Comparison of ENCODE assay signal across 8 cellular contexts in the genomic region with DNA sequence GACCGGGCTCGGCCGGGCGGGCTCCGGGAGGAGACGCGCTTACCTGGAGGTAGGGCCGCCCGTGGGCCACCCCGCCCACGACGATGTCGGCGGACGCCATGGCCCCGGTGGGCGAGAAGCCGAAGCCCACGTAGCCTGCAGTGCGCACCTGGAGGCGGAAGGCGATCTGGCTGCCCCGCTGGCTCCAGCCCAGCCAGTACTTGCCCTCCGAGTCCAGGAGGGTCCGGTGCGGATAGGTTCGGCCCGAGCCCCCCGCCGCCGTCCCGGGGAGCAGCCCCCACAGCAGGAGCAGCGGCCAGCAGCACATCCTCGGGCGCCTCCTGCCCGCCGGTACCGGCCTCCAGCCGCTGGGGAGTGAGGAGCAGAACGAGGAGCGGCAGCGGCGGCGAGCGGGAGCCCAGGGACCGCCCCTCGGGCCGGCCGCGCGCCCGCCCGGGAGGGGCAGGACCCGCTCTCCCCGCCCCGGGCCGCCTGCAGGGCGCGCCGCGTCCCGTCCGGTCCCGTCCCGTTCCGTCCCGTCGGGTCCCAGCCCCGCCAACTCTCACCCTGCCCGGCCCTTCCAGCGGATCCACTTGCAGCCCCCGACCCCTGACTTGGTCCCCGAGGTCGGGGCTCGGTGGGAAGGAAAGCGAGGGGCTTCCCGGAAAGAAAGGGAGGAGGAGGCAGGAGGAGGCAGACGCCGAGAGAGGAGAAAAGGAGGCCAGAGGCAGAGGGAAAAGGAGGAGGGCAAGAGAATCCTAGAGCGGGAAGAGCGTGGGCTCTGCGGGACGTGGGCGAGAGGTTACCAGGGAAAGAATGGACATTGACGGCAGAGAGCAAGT. TPM values are rescaled to one million over a fixed set of nuclear protein-coding genes. Genes with fewer than 3 reads are reported as not detected.
DNase-seq lines count a peak whose midpoint lies in the region; ATAC-seq, FAIRE-seq and TF ChIP-seq lines count a peak whose summit lies in the region.

A gene (minus strand): TSS at position 356 of the 821 bp plus-strand sequence. CDS start 49 bp downstream, at position 307.

- no peak for TF ChIP-seq POLR2A in A549 (IDR thresholded peaks at IDR 0.05; ENCODE audit: low read length)

- DNase-seq in A549 (ENCODE audit: low read depth in 1 of 2, low spot score in 1 of 2) (peak; percentile 8 to 20), fibroblast of pulmonary artery (ENCODE audit: low read depth) (peak; percentile 34), NCI-H526 treated with DMSO at 0.1 percent for 48 hours (lab: John Stamatoyannopoulos, UW) (no peak), COR-L47 (lab: John Stamatoyannopoulos, UW) (no peak)
- no peak for DNase-seq in natural killer cell treated with Interleukin-12 subunit alpha and Interleukin-12 subunit beta and Interleukin-15 and Interleukin-18, amount 100 ng/mL, for 72 hours (ENCODE audit: low spot score)

- H3K27me3 Mint-ChIP-seq in natural killer cell treated with Interleukin-12 subunit alpha and Interleukin-12 subunit beta and Interleukin-15 and Interleukin-18, amount 100 ng/mL, for 72 hours: peaks cover 39 to 52% of the 10 kb centered on the region in 2 donors

- WGBS in A549 (ENCODE audit: missing lambda C conversion rate): 22% methylated on average over 16 of the region's 85 CpGs

- peak within 1 kb of the TSS; percentile 50 to 81; a peak in 5 of 6 replicates for H3K27ac ChIP-seq in A549

- H3K4me1 ChIP-seq in A549: peaks cover 11% of the 10 kb centered on the region

- peak within 1 kb of the TSS; percentile 58 for H3K4me3 ChIP-seq in A549
- H3K4me3 ChIP-seq in fibroblast of pulmonary artery (replicated peaks; ENCODE audit: low read depth, low read length): peak within 1 kb of the TSS; percentile 66

- FAIRE-seq in A549 (lab: Jason Lieb, UNC): no peak

- ATAC-seq in A549: peak; percentile 92 to 95
- ATAC-seq in GM18498 (IDR thresholded peaks at IDR 0.05; ENCODE audit: unreplicated experiment): peak; percentile 77
- peak; percentile 47 for ATAC-seq in HG03039 (IDR thresholded peaks at IDR 0.05; ENCODE audit: unreplicated experiment)
- peak; percentile 69 for ATAC-seq in SK-N-SH treated with all-trans-retinoic acid at 6 μM for 48 hours
- ATAC-seq in natural killer cell treated with Interleukin-12 subunit alpha and Interleukin-12 subunit beta and Interleukin-15 and Interleukin-18, amount 100 ng/mL, for 72 hours: peak; percentile 56 to 81

- H3K9me3 Mint-ChIP-seq in natural killer cell treated with Interleukin-12 subunit alpha and Interleukin-12 subunit beta and Interleukin-15 and Interleukin-18, amount 100 ng/mL, for 72 hours: no peaks in the 10 kb centered on the region

- no peak for TF ChIP-seq CTCF in A549 (IDR thresholded peaks at IDR 0.05)
- no peak for TF ChIP-seq CTCF in fibroblast of pulmonary artery (IDR thresholded peaks at IDR 0.05; ENCODE audit: low read length, missing control alignments)

- H3K4me1 Mint-ChIP-seq in natural killer cell treated with Interleukin-12 subunit alpha and Interleukin-12 subunit beta and Interleukin-15 and Interleukin-18, amount 100 ng/mL, for 72 hours (ENCODE audit: low read depth in 2 of 2): peaks cover 10% of the 10 kb centered on the region in 2 donors

- no peak for TF ChIP-seq EP300 in A549 (IDR thresholded peaks at IDR 0.05)

- no peak within 1 kb of the TSS for H3K27ac Mint-ChIP-seq in natural killer cell treated with Interleukin-12 subunit alpha and Interleukin-12 subunit beta and Interleukin-15 and Interleukin-18, amount 100 ng/mL, for 72 hours

- H3K36me3 Mint-ChIP-seq in natural killer cell treated with Interleukin-12 subunit alpha and Interleukin-12 subunit beta and Interleukin-15 and Interleukin-18, amount 100 ng/mL, for 72 hours: no peaks in the 10 kb centered on the region

- POLR2A ChIA-PET in A549 (lab: Yijun Ruan, JAX): no interaction called here

- H3K4me2 ChIP-seq in A549: peak within 1 kb of the TSS; percentile 66

- CTCF ChIA-PET in A549 (lab: Yijun Ruan, JAX): no interaction called here

- TF ChIP-seq RAD21 in A549 (conservative IDR thresholded peaks at IDR 0.05 in 1 of 2, IDR thresholded peaks at IDR 0.05 in 1 of 2): no peak

- H3K4me3 Mint-ChIP-seq in natural killer cell treated with Interleukin-12 subunit alpha and Interleukin-12 subunit beta and Interleukin-15 and Interleukin-18, amount 100 ng/mL, for 72 hours: peak within 1 kb of the TSS; percentile 12

- H3K9me3 ChIP-seq in A549: no peaks in the 10 kb centered on the region

TF ChIP-seq in A549, 52 proteins besides CTCF, POLR2A, EP300 and RAD21:
- no peak; the same call in 2 of the 3 replicates for TF ChIP-seq SMC3 (IDR thresholded peaks at IDR 0.05)

TF ChIP-seq in SK-N-SH treated with all-trans-retinoic acid at 6 μM for 48 hours, 23 proteins besides CTCF, POLR2A, EP300 and RAD21:
- TF ChIP-seq SNAI2 (CRISPR knock-in tag; IDR thresholded peaks at IDR 0.05) (no peak), TOX (CRISPR knock-in tag; IDR thresholded peaks at IDR 0.05; ENCODE audit: borderline replicate concordance) (no peak)

RNA-seq across cellular contexts. Expression of the gene that starts here (rescaled TPM):
- polyA plus RNA-seq in A549 (2011; rRNA removed): 1.4 and 1.5 TPM in 2 replicates
- 0.32 and 0.39 TPM in 2 replicates for polyA plus RNA-seq in A549 (2012; cell fraction: cytosol; rRNA removed)
- 0.23 and 0.43 TPM in 2 replicates for polyA plus RNA-seq in A549 (2012; cell fraction: nucleus; rRNA removed)
- polyA plus RNA-seq in A549 (2017; fragmentation: RNase III; extraction: RNeasy Plus Mini Kit Qiagen cat#74134 plus additional on column Dnase treatment): 2.4 to 3.0 TPM (median 2.6 TPM) in 3 replicates
- 0.50 and 1.1 TPM in 2 replicates for polyA minus RNA-seq in A549 (2011; rRNA and poly(A)+ RNA removed)
- under 1 TPM in 1 of 2 donors, not detected in 1; 0.70 TPM for total RNA-seq in natural killer cell treated with Interleukin-12 subunit alpha and Interleukin-12 subunit beta and Interleukin-15 and Interleukin-18, amount 100 ng/mL, for 72 hours

Comparison
In these comparisons a context has a peak if more than half of its experiments do, and no peak if none do; other contexts are left out.
1. Peak in ATAC-seq in natural killer cell treated with Interleukin-12 subunit alpha and Interleukin-12 subunit beta and Interleukin-15 and Interleukin-18, amount 100 ng/mL, for 72 hours; RNA of the gene not detected or under 1 TPM.
2. DNase-seq: peak in A549 (2 of 2) and fibroblast of pulmonary artery (single experiment); none in natural killer cell treated with Interleukin-12 subunit alpha and Interleukin-12 subunit beta and Interleukin-15 and Interleukin-18, amount 100 ng/mL, for 72 hours (single experiment), NCI-H526 treated with DMSO at 0.1 percent for 48 hours (single experiment) and COR-L47 (single experiment).
3. Peak in every context shown above with its lines, with median percentiles within 50 percentile points of each other: ATAC-seq.